ENCODE assay signal across 1 cellular context in genomic region chr3:13535905-13536304, GRCh38.
TF ChIP-seq lines count a peak whose summit lies in the region.

No MANE protein-coding gene starts in this region.

TF ChIP-seq in A549, 52 proteins besides CTCF, POLR2A, EP300 and RAD21 (continued from another document):
- TF ChIP-seq CEBPB (IDR thresholded peaks at IDR 0.05), result no peak
- no peak for TF ChIP-seq RCOR1 (IDR thresholded peaks at IDR 0.05; ENCODE audit: low read depth, low read length)
